In genomic region chr5:2124434-2124833, GRCh38 we compare ENCODE assay signal across 22 cellular contexts.
"Had no signal": no experiment of that assay in that cellular context is flagged by ENCODE, and none has a peak within 500 bp of the region (broad histone marks: within the 10 kb centered on the region; RNA-seq: fewer than 3 reads in every experiment).

No MANE protein-coding gene starts in this region.

- H3K4me2 ChIP-seq: KMS-11, SK-N-SH had no signal

- H3K27ac ChIP-seq: KMS-11, RWPE1 had no signal

- DNase-seq: IMR-90, Kasumi-1, MM.1S, NCI-H1092 treated with DMSO at 0.1 percent for 48 hours, NCI-H1436, NCI-H187, NCI-H2029, NCI-H2081 treated with DMSO at 0.1 percent for 48 hours, NCI-H2171, NCI-H226, NCI-H446, NCI-H510A, NCI-H524 treated with DMSO at 0.1 percent for 48 hours, NCI-H69, NCI-H774, PC-3, SHP77, SK-N-SH had no signal

- H3K9me2 ChIP-seq: SK-N-SH had no signal

- H3K9me3 ChIP-seq: SK-N-SH had no signal

- FAIRE-seq: HepG2 had no signal

- H3K9ac ChIP-seq: KMS-11, SK-N-SH had no signal

- ATAC-seq: HepG2, Panc1, PC-3 had no signal
